Comparison of ENCODE assay signal across 34 cellular contexts in genomic region chr20:45886590-45887345, GRCh38.
"Had no signal": no experiment of that assay in that cellular context is flagged by ENCODE, and none has a peak within 500 bp of the region (broad histone marks: within the 10 kb centered on the region; RNA-seq: fewer than 3 reads in every experiment).

No MANE protein-coding gene starts in this region.

- H3K9me3 ChIP-seq: ascending aorta, colonic mucosa, esophagus squamous epithelium, heart right ventricle, left lung, lower lobe of right lung, mucosa of descending colon, neutrophil, ovary, prostate gland, sigmoid colon, tibial nerve had no signal

- DNase-seq: activated CD4-positive, alpha-beta memory T cell treated with anti-CD3 and anti-CD28 coated beads, Interleukin-2, amount 10 ng/mL, durations not matched to agents 7 days and 5 days; activated CD4-positive, alpha-beta T cell treated with anti-CD3 and anti-CD28 coated beads for 48 hours; activated CD8-positive, alpha-beta memory T cell treated with anti-CD3 and anti-CD28 coated beads, Interleukin-2, amount 50 U/mL, for 48 hours; activated naive CD8-positive, alpha-beta T cell treated with anti-CD3 and anti-CD28 coated beads, Interleukin-2, amount 10 ng/mL, durations not matched to agents 7 days and 5 days; activated T-cell treated with anti-CD3 and anti-CD28 coated beads, Interleukin-2, amount 50 U/mL, for 4 hours; cerebellar nuclear complex; colonic mucosa; effector CD8-positive, alpha-beta T cell; esophagus squamous epithelium; foreskin melanocyte; heart right ventricle; kidney glomerular epithelial cell; lower lobe of right lung; mucosa of descending colon; retina; sigmoid colon; small intestine; stimulated activated CD4-positive, alpha-beta T cell treated with anti-CD3 and anti-CD28 coated beads, Interleukin-1b, Interleukin-23, amount 100 ng/mL, for 48 hours; stimulated activated naive B cell treated with anti-CD40 and anti-IgM and Interleukin-4, amounts not matched to agents 10 μg/mL and 1 μg/mL and 100 μg/mL, for 72 hours; T-helper 17 cell; T1000; WERI-Rb-1 had no signal

- H3K4me3 Mint-ChIP-seq: activated CD4-positive, alpha-beta memory T cell treated with anti-CD3 and anti-CD28 coated beads, Interleukin-2, amount 10 ng/mL, durations not matched to agents 7 days and 5 days; activated naive CD8-positive, alpha-beta T cell treated with anti-CD3 and anti-CD28 coated beads, Interleukin-2, amount 10 ng/mL, durations not matched to agents 7 days and 5 days; activated T-cell treated with anti-CD3 and anti-CD28 coated beads, Interleukin-2, amount 50 U/mL, for 4 hours; natural killer cell treated with Interleukin-12 subunit alpha and Interleukin-12 subunit beta and Interleukin-15 and Interleukin-18, amount 100 ng/mL, for 72 hours; stimulated activated naive B cell treated with anti-CD40 and anti-IgM and Interleukin-4, amounts not matched to agents 10 μg/mL and 1 μg/mL and 100 μg/mL, for 72 hours; T-helper 17 cell had no signal

- H3K27ac Mint-ChIP-seq: activated CD4-positive, alpha-beta memory T cell treated with anti-CD3 and anti-CD28 coated beads, Interleukin-2, amount 10 ng/mL, durations not matched to agents 7 days and 5 days; activated naive CD8-positive, alpha-beta T cell treated with anti-CD3 and anti-CD28 coated beads, Interleukin-2, amount 10 ng/mL, durations not matched to agents 7 days and 5 days; activated T-helper 2 cell treated with anti-CD3 and anti-CD28 coated beads, Interferon-gamma antibody, Interleukin-2, Interleukin-4, amounts not matched to agents 10 μg/mL and 5 μg/mL and 100 μg/mL, durations not matched to agents 14 hours and 24 hours and 36 hours; natural killer cell treated with Interleukin-12 subunit alpha and Interleukin-12 subunit beta and Interleukin-15 and Interleukin-18, amount 100 ng/mL, for 72 hours; stimulated activated naive B cell treated with anti-CD40 and anti-IgM and Interleukin-4, amounts not matched to agents 10 μg/mL and 1 μg/mL and 100 μg/mL, for 72 hours; T-helper 17 cell had no signal

- H3K27ac ChIP-seq: ascending aorta, cardiac muscle cell, colonic mucosa, epithelial cell of prostate, esophagus squamous epithelium, heart right ventricle, left lung, lower lobe of right lung, neutrophil, ovary, prostate gland, sigmoid colon, tibial nerve, WERI-Rb-1 had no signal

- H3K36me3 ChIP-seq: ovary had no signal

- H3K27me3 Mint-ChIP-seq: activated naive CD8-positive, alpha-beta T cell treated with anti-CD3 and anti-CD28 coated beads, Interleukin-2, amount 10 ng/mL, durations not matched to agents 7 days and 5 days; stimulated activated naive B cell treated with anti-CD40 and anti-IgM and Interleukin-4, amounts not matched to agents 10 μg/mL and 1 μg/mL and 100 μg/mL, for 72 hours; T-helper 17 cell had no signal

- H3K27me3 ChIP-seq: ascending aorta, cardiac muscle cell, colonic mucosa, esophagus squamous epithelium, heart right ventricle, left lung, neutrophil, ovary, sigmoid colon, tibial nerve had no signal

- H3K4me3 ChIP-seq: ascending aorta, cardiac muscle cell, colonic mucosa, esophagus squamous epithelium, heart right ventricle, left lung, lower lobe of right lung, mucosa of descending colon, ovary, prostate gland, sigmoid colon, tibial nerve had no signal

- H3K36me3 Mint-ChIP-seq: natural killer cell treated with Interleukin-12 subunit alpha and Interleukin-12 subunit beta and Interleukin-15 and Interleukin-18, amount 100 ng/mL, for 72 hours had no signal

- FAIRE-seq: endometrium, small intestine had no signal

- H3K9me3 Mint-ChIP-seq: activated CD4-positive, alpha-beta memory T cell treated with anti-CD3 and anti-CD28 coated beads, Interleukin-2, amount 10 ng/mL, durations not matched to agents 7 days and 5 days; activated naive CD8-positive, alpha-beta T cell treated with anti-CD3 and anti-CD28 coated beads, Interleukin-2, amount 10 ng/mL, durations not matched to agents 7 days and 5 days; activated T-cell treated with anti-CD3 and anti-CD28 coated beads, Interleukin-2, amount 50 U/mL, for 4 hours; activated T-helper 2 cell treated with anti-CD3 and anti-CD28 coated beads, Interferon-gamma antibody, Interleukin-2, Interleukin-4, amounts not matched to agents 10 μg/mL and 5 μg/mL and 100 μg/mL, durations not matched to agents 14 hours and 24 hours and 36 hours; brain; natural killer cell treated with Interleukin-12 subunit alpha and Interleukin-12 subunit beta and Interleukin-15 and Interleukin-18, amount 100 ng/mL, for 72 hours; stimulated activated naive B cell treated with anti-CD40 and anti-IgM and Interleukin-4, amounts not matched to agents 10 μg/mL and 1 μg/mL and 100 μg/mL, for 72 hours had no signal
